In genomic region chr1:151900804-151901203, GRCh38 we compare ENCODE assay signal across 8 cellular contexts. TPM values are rescaled to one million over a fixed set of nuclear protein-coding genes. Genes with fewer than 3 reads are reported as not detected.
"Had no signal": no experiment of that assay in that cellular context is flagged by ENCODE, and none has a peak within 500 bp of the region (broad histone marks: within the 10 kb centered on the region; RNA-seq: fewer than 3 reads in every experiment).

No MANE protein-coding gene starts in this region.

RNA-seq across cellular contexts. Expression of gene THEM5, which starts 47.3 kb away (rescaled TPM):
- total RNA-seq: LHCN-M2, MCF 10A, NCI-H460, OCI-LY7, PC-9, Right ventricle myocardium inferior, RPMI7951, SK-MEL-5 had no signal
